ENCODE assay signal across 20 cellular contexts in the genomic region with DNA sequence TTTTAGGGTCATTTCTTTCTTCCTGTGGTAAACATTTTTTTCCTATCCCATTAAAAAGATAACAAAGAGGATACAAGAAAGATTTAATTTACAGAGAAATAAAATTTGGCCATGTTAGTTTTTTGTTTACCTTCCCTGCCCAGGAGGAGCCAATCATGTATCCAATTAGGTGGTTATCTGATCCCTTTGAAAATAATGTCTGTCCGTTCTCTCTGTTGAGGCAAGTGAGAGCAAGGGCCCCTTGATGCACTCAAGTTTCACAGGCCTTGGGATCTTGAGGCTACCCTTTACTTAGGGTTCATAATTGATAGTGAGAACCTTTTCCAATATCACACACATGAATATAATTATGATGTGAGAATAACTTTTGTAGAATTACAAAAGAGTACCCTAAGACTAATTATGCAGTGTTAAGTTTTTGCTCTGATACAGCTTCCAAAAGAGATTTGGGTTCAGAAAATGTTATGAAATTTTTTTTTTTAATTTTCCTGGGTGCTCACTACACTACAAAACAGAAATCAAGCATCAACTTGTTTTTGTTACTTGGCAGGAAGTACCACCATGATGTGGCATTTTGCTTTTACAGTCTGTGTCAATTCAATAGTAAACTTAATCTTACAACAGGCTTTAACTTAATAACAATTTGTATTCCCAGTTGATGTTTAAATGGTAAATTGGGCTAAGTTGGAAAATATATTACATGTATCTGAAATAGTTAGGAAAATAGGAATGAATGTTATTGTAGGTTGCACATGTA. TPM values are rescaled to one million over a fixed set of nuclear protein-coding genes. Genes with fewer than 3 reads are reported as not detected.
DNase-seq lines count a peak whose midpoint lies in the region; ATAC-seq and TF ChIP-seq lines count a peak whose summit lies in the region.
"Had no signal": no experiment of that assay in that cellular context is flagged by ENCODE, and none has a peak within 500 bp of the region (broad histone marks: within the 10 kb centered on the region; RNA-seq: fewer than 3 reads in every experiment).

No MANE protein-coding gene starts in this region.

- no peaks in the 10 kb centered on the region for H3K27me3 Mint-ChIP-seq in T-helper 2 cell treated with Interferon-gamma antibody and Interleukin-4, amounts not matched to agents 5 μg/mL and 100 μg/mL, for 36 hours (ENCODE audit: low read depth)

- no peak overlapping the region for H3K9ac ChIP-seq in mesendoderm (ENCODE audit: low read length)

- H3K4me1 Mint-ChIP-seq in T-helper 2 cell treated with Interferon-gamma antibody and Interleukin-4, amounts not matched to agents 5 μg/mL and 100 μg/mL, for 36 hours (ENCODE audit: low read depth) = peaks cover 37% of the 10 kb centered on the region

- H3K23ac ChIP-seq in mesendoderm (ENCODE audit: low read length) = no peak overlapping the region

- no peak overlapping the region for H4K8ac ChIP-seq in mesendoderm (ENCODE audit: low read depth, low read length)

- TF ChIP-seq CTCF in HEK293 (tag by site-specific recombination; IDR thresholded peaks at IDR 0.05) = no peak

- no peaks in the 10 kb centered on the region for H3K27me3 ChIP-seq in mesendoderm (ENCODE audit: insufficient read depth, low read length, poor library complexity)
- H3K27me3 ChIP-seq: brain microvascular endothelial cell, Peyer's patch, tibial nerve had no signal

- H2AK5ac ChIP-seq in mesendoderm (ENCODE audit: low read length) = no peak overlapping the region

- peak; percentile 38 for DNase-seq in NCI-H2107 treated with DMSO at 0.1 percent for 48 hours (lab: John Stamatoyannopoulos, UW; ENCODE audit: unreplicated experiment)
- DNase-seq in NCI-H2107 (lab: John Stamatoyannopoulos, UW) = no peak
- DNase-seq in T-helper 2 cell treated with Interferon-gamma antibody and Interleukin-4, amounts not matched to agents 5 μg/mL and 100 μg/mL, for 36 hours (ENCODE audit: low spot score) = no peak
- peak; percentile 7 for DNase-seq in mesendoderm
- DNase-seq in COLO829 (ENCODE audit: low spot score) = no peak
- no peak for DNase-seq in DMS79 treated with DMSO at 0.1 percent for 48 hours (lab: John Stamatoyannopoulos, UW)
- DNase-seq: activated CD4-positive, alpha-beta T cell treated with anti-CD3 and anti-CD28 coated beads for 4 hours; brain microvascular endothelial cell; DMS53; foreskin melanocyte; hypothalamus; kidney glomerular epithelial cell; NCI-H2029; NCI-H774; Peyer's patch; retina; stimulated activated CD4-positive, alpha-beta T cell treated with anti-CD3 and anti-CD28 coated beads, Interleukin-12 subunit alpha, Interleukin-12 subunit beta, amount 100 ng/mL, for 4 hours had no signal

- H3K9me3 Mint-ChIP-seq in T-helper 2 cell treated with Interferon-gamma antibody and Interleukin-4, amounts not matched to agents 5 μg/mL and 100 μg/mL, for 36 hours = no peaks in the 10 kb centered on the region

- no peak overlapping the region for H2BK15ac ChIP-seq in mesendoderm (replicated peaks; ENCODE audit: low read depth)

- no peak overlapping the region for H2BK5ac ChIP-seq in mesendoderm (ENCODE audit: low read length)

- H3K18ac ChIP-seq in mesendoderm (ENCODE audit: low read length) = no peak overlapping the region

- no peak overlapping the region for H3K4ac ChIP-seq in mesendoderm (ENCODE audit: low read depth, low read length)

- no peak overlapping the region for H3K56ac ChIP-seq in mesendoderm (ENCODE audit: low read length)

- peaks cover 20% of the 10 kb centered on the region for H3K36me3 Mint-ChIP-seq in T-helper 2 cell treated with Interferon-gamma antibody and Interleukin-4, amounts not matched to agents 5 μg/mL and 100 μg/mL, for 36 hours (ENCODE audit: low read depth)

- H3K9me3 ChIP-seq in HEK293 (ENCODE audit: control insufficient read depth, insufficient read depth, low read depth, low read length) = no peaks in the 10 kb centered on the region
- H3K9me3 ChIP-seq: Peyer's patch, tibial nerve had no signal

- H3K36me3 ChIP-seq in HEK293 (ENCODE audit: control insufficient read depth in 2 of 2, insufficient read depth in 1 of 2, low read length in 2 of 2) = peaks cover under 1 to 4% of the 10 kb centered on the region in 2 experiments; a peak in 1 of 3 replicates
- no peaks in the 10 kb centered on the region for H3K36me3 ChIP-seq in mesendoderm (ENCODE audit: control insufficient read depth, insufficient read depth, low read length)
- H3K36me3 ChIP-seq: brain microvascular endothelial cell had no signal

- no CpG with 5 or more reads among the region's 1 CpG for WGBS in mesendoderm (ENCODE audit: extremely low coverage, insufficient coverage, low lambda C conversion rate)

- H3K4me2 ChIP-seq in mesendoderm (ENCODE audit: low read length) = no peak overlapping the region

- POLR2A ChIA-PET in HEK293 (lab: Yijun Ruan, JAX) = no interaction called here

- CTCF ChIA-PET in HEK293 (lab: Yijun Ruan, JAX) = interaction anchor here (1.0 to 1.1 kb wide), 2 partner anchors 14 to 20 kb away, joined by 3 read pairs; no protein-coding TSS in a partner anchor

- H4K5ac ChIP-seq in mesendoderm (ENCODE audit: low read length) = no peak overlapping the region

- peaks cover 12% of the 10 kb centered on the region for H3K4me1 ChIP-seq in HEK293 (ENCODE audit: control insufficient read depth, insufficient read depth, low read length)
- H3K4me1 ChIP-seq in mesendoderm (ENCODE audit: control insufficient read depth, low read depth, low read length) = peaks cover 2% of the 10 kb centered on the region
- H3K4me1 ChIP-seq: Peyer's patch had no signal

- H3K4me3 ChIP-seq in HEK293 (ENCODE audit: low read depth, low read length) (no peak overlapping the region), mesendoderm (ENCODE audit: low read length) (no peak overlapping the region)
- H3K4me3 ChIP-seq: Peyer's patch, tibial nerve had no signal

- no peak for ATAC-seq in HG03280 (IDR thresholded peaks at IDR 0.05; ENCODE audit: unreplicated experiment)

- no peaks in the 10 kb centered on the region for H3K79me1 ChIP-seq in mesendoderm (ENCODE audit: low read length)

- H2BK120ac ChIP-seq in mesendoderm (ENCODE audit: low read depth, low read length) = no peak overlapping the region

- no peak overlapping the region for H3K4me3 Mint-ChIP-seq in T-helper 2 cell treated with Interferon-gamma antibody and Interleukin-4, amounts not matched to agents 5 μg/mL and 100 μg/mL, for 36 hours

- H3K27ac ChIP-seq in HEK293 (ENCODE audit: extremely low read depth, low read depth, low read length) = no peak overlapping the region
- no peak overlapping the region for H3K27ac ChIP-seq in mesendoderm (ENCODE audit: low read depth, low read length)
- H3K27ac ChIP-seq: brain microvascular endothelial cell, Peyer's patch, tibial nerve had no signal

- H3K27ac Mint-ChIP-seq in T-helper 2 cell treated with Interferon-gamma antibody and Interleukin-4, amounts not matched to agents 5 μg/mL and 100 μg/mL, for 36 hours = peak overlapping the region; percentile 53

- H3K79me2 ChIP-seq in mesendoderm (ENCODE audit: control insufficient read depth, insufficient read depth, low read length) = no peaks in the 10 kb centered on the region

TF ChIP-seq in HEK293, 187 proteins besides CTCF, POLR2A, EP300 and RAD21:
- TF ChIP-seq TCF7L2 (IDR thresholded peaks at IDR 0.05; ENCODE audit: borderline replicate concordance, low read depth, low read length) (peak; percentile 51; the same call in 1 of the 2 replicates), ZNF155 (tag by site-specific recombination; IDR thresholded peaks at IDR 0.05) (no peak), ZNF664 (tag by site-specific recombination; IDR thresholded peaks at IDR 0.05) (no peak), ZNF24 (tag by site-specific recombination; IDR thresholded peaks at IDR 0.05) (no peak)
- TF ChIP-seq, protein P1, sequence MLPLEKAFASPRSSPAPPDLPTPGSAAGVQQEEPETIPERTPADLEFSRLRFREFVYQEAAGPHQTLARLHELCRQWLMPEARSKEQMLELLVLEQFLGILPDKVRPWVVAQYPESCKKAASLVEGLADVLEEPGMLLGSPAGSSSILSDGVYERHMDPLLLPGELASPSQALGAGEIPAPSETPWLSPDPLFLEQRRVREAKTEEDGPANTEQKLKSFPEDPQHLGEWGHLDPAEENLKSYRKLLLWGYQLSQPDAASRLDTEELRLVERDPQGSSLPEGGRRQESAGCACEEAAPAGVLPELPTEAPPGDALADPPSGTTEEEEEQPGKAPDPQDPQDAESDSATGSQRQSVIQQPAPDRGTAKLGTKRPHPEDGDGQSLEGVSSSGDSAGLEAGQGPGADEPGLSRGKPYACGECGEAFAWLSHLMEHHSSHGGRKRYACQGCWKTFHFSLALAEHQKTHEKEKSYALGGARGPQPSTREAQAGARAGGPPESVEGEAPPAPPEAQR (tag by site-specific recombination; IDR thresholded peaks at IDR 0.05) = no peak
- TF ChIP-seq, protein P2, sequence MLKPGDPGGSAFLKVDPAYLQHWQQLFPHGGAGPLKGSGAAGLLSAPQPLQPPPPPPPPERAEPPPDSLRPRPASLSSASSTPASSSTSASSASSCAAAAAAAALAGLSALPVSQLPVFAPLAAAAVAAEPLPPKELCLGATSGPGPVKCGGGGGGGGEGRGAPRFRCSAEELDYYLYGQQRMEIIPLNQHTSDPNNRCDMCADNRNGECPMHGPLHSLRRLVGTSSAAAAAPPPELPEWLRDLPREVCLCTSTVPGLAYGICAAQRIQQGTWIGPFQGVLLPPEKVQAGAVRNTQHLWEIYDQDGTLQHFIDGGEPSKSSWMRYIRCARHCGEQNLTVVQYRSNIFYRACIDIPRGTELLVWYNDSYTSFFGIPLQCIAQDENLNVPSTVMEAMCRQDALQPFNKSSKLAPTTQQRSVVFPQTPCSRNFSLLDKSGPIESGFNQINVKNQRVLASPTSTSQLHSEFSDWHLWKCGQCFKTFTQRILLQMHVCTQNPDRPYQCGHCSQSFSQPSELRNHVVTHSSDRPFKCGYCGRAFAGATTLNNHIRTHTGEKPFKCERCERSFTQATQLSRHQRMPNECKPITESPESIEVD (tag by site-specific recombination; IDR thresholded peaks at IDR 0.05) = peak; percentile 63; the same call in 1 of the 2 replicates
TF ChIP-seq in HEK293: peak in this region for 2.

RNA-seq across cellular contexts. Expression of a gene that starts 42.0 kb away (rescaled TPM):
- polyA plus RNA-seq in mesendoderm (2013, experiment 1 of 2) = 9.2 TPM
- polyA plus RNA-seq in mesendoderm (2013, experiment 2 of 2) = 10.3 TPM

Comparison
In these comparisons a context has a peak if more than half of its experiments do, and no peak if none do; other contexts are left out.
1. DNase-seq: peak in NCI-H2107 treated with DMSO at 0.1 percent for 48 hours (single experiment) and mesendoderm (single experiment); none in NCI-H2107 (single experiment), T-helper 2 cell treated with Interferon-gamma antibody and Interleukin-4, amounts not matched to agents 5 μg/mL and 100 μg/mL, for 36 hours (single experiment), COLO829 (single experiment) and DMS79 treated with DMSO at 0.1 percent for 48 hours (single experiment).